26 cellular contexts compared by ENCODE assay signal in genomic region chr2:37783545-37783944, GRCh38.
DNase-seq lines count a peak whose midpoint lies in the region; ATAC-seq and TF ChIP-seq lines count a peak whose summit lies in the region.
"Had no signal": no experiment of that assay in that cellular context is flagged by ENCODE, and none has a peak within 500 bp of the region (broad histone marks: within the 10 kb centered on the region; RNA-seq: fewer than 3 reads in every experiment).

No MANE protein-coding gene starts in this region.

- intact Hi-C loops in esophagus muscularis mucosa (cut with DNase I) = no loop called here
- intact Hi-C loops in sigmoid colon (cut with DNase I) = loop anchor here (5.0 kb wide), 1 partner anchor 54 kb away; no protein-coding TSS in a partner anchor
- intact Hi-C loops in right lobe of liver (cut with DNase I) = no loop called here

- H3K27me3 Mint-ChIP-seq in T-helper 17 cell = no peaks in the 10 kb centered on the region
- H3K27me3 Mint-ChIP-seq: CD8-positive, alpha-beta memory T cell had no signal

- WGBS in esophagus muscularis mucosa = 77% methylated on average over 4 of the region's 4 CpGs
- 74 to 93% methylated on average over 4 of the region's 4 CpGs for WGBS in sigmoid colon, 2 donors
- 95% methylated on average over 4 of the region's 4 CpGs for WGBS in right lobe of liver (ENCODE audit: insufficient coverage, low coverage, low lambda C conversion rate, missing lambda C conversion rate)

- H3K36me3 ChIP-seq in esophagus muscularis mucosa = no peaks in the 10 kb centered on the region
- no peaks in the 10 kb centered on the region for H3K36me3 ChIP-seq in sigmoid colon
- no peaks in the 10 kb centered on the region for H3K36me3 ChIP-seq in right lobe of liver
- H3K36me3 ChIP-seq: BE2C had no signal

- ATAC-seq in T-helper 17 cell (no peak), GM19397 (IDR thresholded peaks at IDR 0.05; ENCODE audit: unreplicated experiment) (no peak), right lobe of liver (no peak)
- ATAC-seq: GM12878 had no signal

- no peaks in the 10 kb centered on the region for H3K27me3 ChIP-seq in esophagus muscularis mucosa
- no peaks in the 10 kb centered on the region for H3K27me3 ChIP-seq in sigmoid colon
- H3K27me3 ChIP-seq in right lobe of liver = no peaks in the 10 kb centered on the region
- H3K27me3 ChIP-seq: BE2C had no signal

- peaks cover 5% of the 10 kb centered on the region for H3K36me3 Mint-ChIP-seq in T-helper 17 cell (ENCODE audit: low read depth)

- H3K4me1 ChIP-seq in esophagus muscularis mucosa (peaks cover 3 to 52% (median 49%) of the 10 kb centered on the region in 4 donors), sigmoid colon (peaks cover 0 to 56% (median 52%) of the 10 kb centered on the region in 4 donors), right lobe of liver (peaks cover 0 to 5% (median 0%) of the 10 kb centered on the region in 4 donors)

- DNase-seq in DMS153 (lab: John Stamatoyannopoulos, UW) (peak; percentile 6), DMS153 treated with DMSO at 0.1 percent for 48 hours (lab: John Stamatoyannopoulos, UW; ENCODE audit: unreplicated experiment) (no peak), esophagus muscularis mucosa (ENCODE audit: extremely low spot score) (no peak), sigmoid colon (no peak), T-helper 17 cell (no peak), NCI-H1105 treated with DMSO at 0.1 percent for 48 hours (lab: John Stamatoyannopoulos, UW) (no peak), right lobe of liver (no peak)
- DNase-seq: ACHN; BE2C; CD8-positive, alpha-beta memory T cell; DMS79; EL; GDM1; HCEC 1CT; NCI-H1048; NCI-H1417 treated with DMSO at 0.1 percent for 48 hours; NCI-H1694 treated with DMSO at 0.1 percent for 48 hours; NCI-H2171; NCI-H226; NCI-H510A; RPMI8226 had no signal

- H3K4me1 Mint-ChIP-seq in T-helper 17 cell = no peaks in the 10 kb centered on the region
- H3K4me1 Mint-ChIP-seq: CD8-positive, alpha-beta memory T cell had no signal

- TF ChIP-seq EP300 in esophagus muscularis mucosa (IDR thresholded peaks at IDR 0.05) (no peak), sigmoid colon (IDR thresholded peaks at IDR 0.05) (no peak)

- H3K4me3 ChIP-seq in esophagus muscularis mucosa (no peak overlapping the region), sigmoid colon (no peak overlapping the region), right lobe of liver (no peak overlapping the region)
- H3K4me3 ChIP-seq: GM12878 had no signal

- H3K4me3 Mint-ChIP-seq in T-helper 17 cell = no peak overlapping the region
- H3K4me3 Mint-ChIP-seq: CD14-positive monocyte; CD8-positive, alpha-beta memory T cell had no signal

- H3K9me3 ChIP-seq in esophagus muscularis mucosa (peaks cover 0 to 6% (median 2%) of the 10 kb centered on the region in 4 donors), sigmoid colon (peaks cover 0 to 5% (median 1%) of the 10 kb centered on the region in 4 donors), T-helper 17 cell (ENCODE audit: control insufficient read depth, low read length, poor library complexity, severe bottlenecking) (peaks cover 3% of the 10 kb centered on the region), right lobe of liver (no peaks in the 10 kb centered on the region)
- H3K9me3 ChIP-seq: BE2C had no signal

- H3K27ac Mint-ChIP-seq in T-helper 17 cell = no peak overlapping the region
- H3K27ac Mint-ChIP-seq: CD14-positive monocyte; CD8-positive, alpha-beta memory T cell had no signal

- no peak for TF ChIP-seq CTCF in esophagus muscularis mucosa (IDR thresholded peaks at IDR 0.05)
- TF ChIP-seq CTCF in sigmoid colon (IDR thresholded peaks at IDR 0.05) = no peak
- TF ChIP-seq CTCF in right lobe of liver (IDR thresholded peaks at IDR 0.05) = no peak

- no peak for TF ChIP-seq POLR2A in esophagus muscularis mucosa (IDR thresholded peaks at IDR 0.05; ENCODE audit: low read depth)
- no peak for TF ChIP-seq POLR2A in sigmoid colon (IDR thresholded peaks at IDR 0.05)
- no peak for TF ChIP-seq POLR2A in right lobe of liver (IDR thresholded peaks at IDR 0.05)

- H3K27ac ChIP-seq in esophagus muscularis mucosa (replicated peaks in 1 of 4) (peak overlapping the region; percentile 75 to 87 (median 84)), sigmoid colon (peak overlapping the region; percentile 76 to 88 (median 82)), right lobe of liver (no peak overlapping the region)
- H3K27ac ChIP-seq: 22Rv1, KMS-11 had no signal

Comparison
In these comparisons a context has a peak if more than half of its experiments do, and no peak if none do; other contexts are left out.
1. H3K27ac ChIP-seq: peak in esophagus muscularis mucosa (4 of 4) and sigmoid colon (4 of 4); none in right lobe of liver (0 of 3).